Comparison of ENCODE assay signal across 17 cellular contexts in genomic region chr18:24534737-24535136, GRCh38.
"Had no signal": no experiment of that assay in that cellular context is flagged by ENCODE, and none has a peak within 500 bp of the region (broad histone marks: within the 10 kb centered on the region; RNA-seq: fewer than 3 reads in every experiment).

No MANE protein-coding gene starts in this region.

- H3K27me3 ChIP-seq: thyroid gland, uterus had no signal

- H3K4me1 ChIP-seq: psoas muscle, thyroid gland, uterus had no signal

- DNase-seq: effector memory CD8-positive, alpha-beta T cell; esophagus squamous epithelium; foreskin keratinocyte; immature natural killer cell; left colon; left ventricle myocardium superior; naive thymus-derived CD4-positive, alpha-beta T cell; psoas muscle; retina; stimulated activated CD4-positive, alpha-beta T cell treated with anti-CD3 and anti-CD28 coated beads, Interleukin-12 subunit alpha, Interleukin-12 subunit beta, amount 100 ng/mL, for 4 hours; stimulated activated naive CD4-positive, alpha-beta T cell treated with Interleukin-2 at 50 U/mL for 16 hours; thyroid gland; uterus had no signal

- H3K27ac ChIP-seq: epithelial cell of prostate, esophagus squamous epithelium, foreskin keratinocyte, neutrophil, psoas muscle, skin epidermis, thyroid gland, uterus had no signal

- H3K9me3 ChIP-seq: esophagus squamous epithelium, neutrophil, psoas muscle, thyroid gland, uterus had no signal

- ATAC-seq: effector memory CD8-positive, alpha-beta T cell; foreskin keratinocyte; left colon; left ventricle myocardium superior; naive thymus-derived CD4-positive, alpha-beta T cell; psoas muscle had no signal

- H3K36me3 ChIP-seq: esophagus squamous epithelium, neutrophil, thyroid gland, uterus had no signal

- H3K4me3 ChIP-seq: esophagus squamous epithelium, lung, psoas muscle, skin epidermis, thyroid gland, uterus had no signal
